13 cellular contexts compared by ENCODE assay signal in the genomic region with DNA sequence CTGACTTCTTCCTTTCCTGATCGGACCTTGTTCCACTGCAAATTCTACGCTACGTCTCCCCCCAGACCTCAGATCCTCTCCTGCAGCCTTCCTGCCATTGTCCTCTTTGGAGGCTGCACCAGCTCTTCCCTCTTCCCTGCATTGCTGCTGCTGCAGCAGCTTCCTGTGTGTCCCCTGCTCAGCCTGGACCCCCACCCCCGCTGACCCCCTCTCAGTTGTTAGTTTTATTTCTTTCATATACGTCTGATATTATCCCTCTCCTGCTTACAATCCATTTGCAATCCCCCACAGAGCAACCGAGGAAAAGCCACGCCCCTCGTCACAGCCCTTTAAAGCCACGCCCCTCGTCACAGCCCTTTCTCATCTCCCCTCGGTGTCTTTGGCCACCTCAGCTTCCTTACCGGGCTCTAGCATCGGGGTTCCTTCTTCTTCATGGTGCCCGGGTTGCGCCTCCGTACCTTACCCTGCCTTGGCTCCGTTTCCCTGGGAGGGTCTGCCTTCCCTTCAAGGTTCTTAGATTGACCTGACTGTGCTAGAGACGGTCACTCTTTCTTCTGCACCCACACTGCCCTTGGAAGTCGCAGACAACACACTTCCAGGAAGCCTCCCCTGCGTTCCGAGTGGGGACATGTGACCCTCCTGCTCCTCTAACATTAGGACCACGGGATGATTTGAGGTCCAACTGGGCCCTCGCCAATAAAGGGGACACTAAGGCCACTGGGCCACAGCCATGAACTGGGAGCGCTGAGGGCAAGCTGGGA. TPM values are rescaled to one million over a fixed set of nuclear protein-coding genes. Genes with fewer than 3 reads are reported as not detected.
"Had no signal": no experiment of that assay in that cellular context is flagged by ENCODE, and none has a peak within 500 bp of the region (broad histone marks: within the 10 kb centered on the region; RNA-seq: fewer than 3 reads in every experiment).

No MANE protein-coding gene starts in this region.

- ATAC-seq: activated CD4-positive, CD25-positive, alpha-beta regulatory T cell treated with anti-CD3 and anti-CD28 coated beads, Interleukin-2, amount 50 U/mL, for 24 hours; effector memory CD8-positive, alpha-beta T cell had no signal

- H2AFZ ChIP-seq: parathyroid adenoma had no signal

- H3K27ac ChIP-seq: adrenal gland, parathyroid adenoma, tibial artery, vagina had no signal

- H3K4me3 Mint-ChIP-seq: effector memory CD8-positive, alpha-beta T cell; memory B cell had no signal

- H3K27me3 ChIP-seq: adrenal gland, vagina had no signal

- H3K79me2 ChIP-seq: parathyroid adenoma had no signal

- H3K36me3 ChIP-seq: adrenal gland, tibial artery, vagina had no signal

- DNase-seq: adrenal gland; caudate nucleus; cortex of kidney; effector memory CD8-positive, alpha-beta T cell; erythroblast; small intestine; T-helper 2 cell had no signal

- H3K27ac Mint-ChIP-seq: memory B cell had no signal

- H3K4me1 ChIP-seq: adrenal gland, parathyroid adenoma, vagina had no signal

- H3K4me3 ChIP-seq: adrenal gland, tibial artery, vagina had no signal

- H3K9me3 ChIP-seq: adrenal gland, vagina had no signal

RNA-seq across cellular contexts. Expression of a gene that starts 4.8 kb away (rescaled TPM):
- total RNA-seq: adrenal gland, glomerular endothelial cell, vagina had no signal

RNA-seq across cellular contexts. Expression of a gene that starts 18.4 kb away (rescaled TPM):
- total RNA-seq: adrenal gland, glomerular endothelial cell, vagina had no signal
